1 cellular context compared by ENCODE assay signal in the genomic region with DNA sequence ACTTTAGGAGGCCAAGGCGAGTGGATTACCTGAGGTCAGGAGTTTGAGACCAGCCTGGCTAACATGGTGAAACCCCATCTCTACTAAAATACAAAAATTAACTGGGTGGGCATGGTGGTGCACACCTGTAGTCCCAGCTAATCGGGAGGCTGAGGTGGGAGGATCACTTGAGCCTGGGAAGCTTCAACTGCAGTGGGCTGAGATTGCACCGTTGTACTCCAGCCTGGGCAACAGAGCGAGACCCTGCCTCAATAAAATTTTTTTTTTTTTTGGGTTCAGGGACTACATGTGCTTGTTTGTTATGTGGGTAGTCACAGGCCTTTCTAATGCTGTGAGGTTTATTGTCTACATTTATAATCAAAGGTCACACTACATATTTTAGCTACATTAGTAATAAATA. TPM values are rescaled to one million over a fixed set of nuclear protein-coding genes. Genes with fewer than 3 reads are reported as not detected.
"Had no signal": no experiment of that assay in that cellular context is flagged by ENCODE, and none has a peak within 500 bp of the region (broad histone marks: within the 10 kb centered on the region; RNA-seq: fewer than 3 reads in every experiment).

No MANE protein-coding gene starts in this region.

RNA-seq across cellular contexts. Expression of a gene that starts 19.0 kb away (rescaled TPM):
- total RNA-seq: smooth muscle cell had no signal
